11 cellular contexts compared by ENCODE assay signal in genomic region chr18:35104391-35105051, GRCh38.
"Had no signal": no experiment of that assay in that cellular context is flagged by ENCODE, and none has a peak within 500 bp of the region (broad histone marks: within the 10 kb centered on the region; RNA-seq: fewer than 3 reads in every experiment).

No MANE protein-coding gene starts in this region.

- H3K9me3 Mint-ChIP-seq: HFFc6 had no signal

- H3K9ac ChIP-seq: GM23248, KMS-11 had no signal

- H3K27ac ChIP-seq: GM23248, KMS-11 had no signal

- H3K4me2 ChIP-seq: KMS-11 had no signal

- H3K36me3 ChIP-seq: HAP-1 had no signal

- ATAC-seq: HCT116 had no signal

- H3K4me3 ChIP-seq: GM23248, HAP-1 had no signal

- DNase-seq: GM23248, GOT3, H7, HFFc6, IMR-90, Karpas-422, KBM-7 had no signal

- H3K4me3 Mint-ChIP-seq: HFFc6 had no signal

- H3K9me3 ChIP-seq: HAP-1 had no signal

- H3K4me1 ChIP-seq: HAP-1 had no signal

- FAIRE-seq: HTR-8/SVneo had no signal

- H2AFZ ChIP-seq: GM23248 had no signal

- H3K27ac Mint-ChIP-seq: HFFc6 had no signal
